In genomic region chr3:127598841-127599570, GRCh38 we compare ENCODE assay signal across 8 cellular contexts. TPM values are rescaled to one million over a fixed set of nuclear protein-coding genes. Genes with fewer than 3 reads are reported as not detected.
A peak's percentile ranks its signal among the peaks of the same experiment; 100 is the strongest.
DNase-seq lines count a peak whose midpoint lies in the region; ATAC-seq and TF ChIP-seq lines count a peak whose summit lies in the region.

No MANE protein-coding gene starts in this region.

- H3K36me3 ChIP-seq in SJCRH30 = peaks cover 38% of the 10 kb centered on the region

- H3K9me3 ChIP-seq in SJCRH30 (replicated peaks) = no peaks in the 10 kb centered on the region

- H3K4me3 ChIP-seq in SJCRH30 = peak overlapping the region; percentile 79
- peak overlapping the region; percentile 48 to 63 (median 53) for H3K4me3 ChIP-seq in skin epidermis

- peak; percentile 13 for ATAC-seq in foreskin keratinocyte
- ATAC-seq in GM21528 (IDR thresholded peaks at IDR 0.05; ENCODE audit: low FRiP score, unreplicated experiment) = no peak
- no peak for ATAC-seq in GM19397 (IDR thresholded peaks at IDR 0.05; ENCODE audit: unreplicated experiment)

- H3K27ac ChIP-seq in SJCRH30 (peak overlapping the region; percentile 91), foreskin keratinocyte (peak overlapping the region; percentile 90), skin epidermis (peak overlapping the region in 17 of 21 experiments; percentile 33 to 83 (median 67))

- peaks cover 7% of the 10 kb centered on the region; the same call in 1 of the 2 replicates for H3K4me1 ChIP-seq in SJCRH30
- H3K4me1 ChIP-seq in foreskin keratinocyte = no peaks in the 10 kb centered on the region

- TF ChIP-seq CTCF in foreskin keratinocyte (conservative IDR thresholded peaks at IDR 0.05) = no peak

- DNase-seq in DMS53 (lab: John Stamatoyannopoulos, UW) = peak; percentile 35
- DNase-seq in DMS53 treated with DMSO at 0.1 percent for 48 hours (lab: John Stamatoyannopoulos, UW; ENCODE audit: unreplicated experiment) = no peak
- DNase-seq in SJCRH30 = peak in 1 of 2 experiments; percentile 13
- no peak for DNase-seq in foreskin keratinocyte
- DNase-seq in nucleus accumbens (lab: John Stamatoyannopoulos, UW) = no peak

- no peaks in the 10 kb centered on the region for H3K27me3 ChIP-seq in SJCRH30
- no peaks in the 10 kb centered on the region for H3K27me3 ChIP-seq in foreskin keratinocyte

RNA-seq across cellular contexts. Expression of gene MCM2, which starts 0.8 kb away (rescaled TPM):
- total RNA-seq in SJCRH30 (2014; rRNA removed; shearing (Covaris generic)) = 179 and 182 TPM in 2 replicates
- total RNA-seq in foreskin keratinocyte = 63.9 and 77.5 TPM in 2 replicates
- polyA plus RNA-seq in foreskin keratinocyte = 35.3 and 42.2 TPM in 2 replicates

RNA-seq across cellular contexts. Expression of gene TPRA1, which starts 8.5 kb away (rescaled TPM):
- 24.4 and 24.8 TPM in 2 replicates for total RNA-seq in SJCRH30 (2014; rRNA removed; shearing (Covaris generic))
- 31.5 and 34.8 TPM in 2 replicates for total RNA-seq in foreskin keratinocyte
- polyA plus RNA-seq in foreskin keratinocyte = 35.9 and 40.6 TPM in 2 replicates

RNA-seq across cellular contexts. Expression of gene PODXL2, which starts 30.0 kb away (rescaled TPM):
- total RNA-seq in SJCRH30 (2014; rRNA removed; shearing (Covaris generic)) = 10.7 and 10.9 TPM in 2 replicates
- total RNA-seq in foreskin keratinocyte = 2.5 and 3.4 TPM in 2 replicates
- 2.5 and 3.5 TPM in 2 replicates for polyA plus RNA-seq in foreskin keratinocyte
